9 cellular contexts compared by ENCODE assay signal in the genomic region with DNA sequence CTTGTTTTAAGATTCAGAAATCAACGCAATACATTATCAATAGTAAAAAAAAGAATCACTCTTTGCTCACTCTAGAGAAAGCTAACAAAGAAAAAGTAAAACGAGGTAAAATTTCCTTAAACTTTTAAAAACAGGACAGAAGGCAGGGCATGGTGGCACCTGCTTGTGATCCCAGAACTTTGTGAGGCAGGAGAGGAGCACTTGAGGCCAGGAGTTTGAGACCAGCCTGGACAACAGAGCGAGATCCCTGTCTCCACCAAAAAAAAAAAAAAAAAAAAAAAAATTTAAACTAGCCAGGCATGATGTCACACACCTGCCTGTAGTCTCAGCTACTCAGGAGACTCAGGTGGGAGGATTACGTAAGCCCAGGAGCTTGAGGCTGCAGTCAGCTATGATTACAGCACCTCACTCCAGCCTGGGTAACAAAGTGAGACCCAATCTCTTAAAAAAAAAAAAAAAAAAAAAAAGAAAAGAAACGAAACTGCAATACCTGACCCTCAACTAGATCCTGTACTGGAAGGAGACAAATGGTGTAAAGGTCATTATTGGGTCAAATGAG. TPM values are rescaled to one million over a fixed set of nuclear protein-coding genes. Genes with fewer than 3 reads are reported as not detected.
A peak's percentile ranks its signal among the peaks of the same experiment; 100 is the strongest.
DNase-seq lines count a peak whose midpoint lies in the region; ATAC-seq and TF ChIP-seq lines count a peak whose summit lies in the region.
"Had no signal": no experiment of that assay in that cellular context is flagged by ENCODE, and none has a peak within 500 bp of the region (broad histone marks: within the 10 kb centered on the region; RNA-seq: fewer than 3 reads in every experiment).

No MANE protein-coding gene starts in this region.

- ATAC-seq in Right ventricle myocardium inferior (no peak), HG02642 (IDR thresholded peaks at IDR 0.05; ENCODE audit: poor library complexity, unreplicated experiment) (no peak)

- intact Hi-C loops in left ventricle myocardium inferior (cut with micrococcal nuclease) (no loop called here), Right ventricle myocardium inferior (cut with DNase I) (no loop called here)

- H3K4me3 ChIP-seq in left ventricle myocardium inferior (peak overlapping the region; percentile 86), foreskin fibroblast (ENCODE audit: low read depth in 1 of 2, low read length in 2 of 2) (peak overlapping the region; percentile 57 to 82), thymus (ENCODE audit: low read length) (no peak overlapping the region)

- H3K27me3 ChIP-seq in left ventricle myocardium inferior (ENCODE audit: low read depth), result no peaks in the 10 kb centered on the region
- no peaks in the 10 kb centered on the region for H3K27me3 ChIP-seq in thymus (ENCODE audit: control insufficient read depth, insufficient read depth)

- H3K27ac ChIP-seq in left ventricle myocardium inferior (replicated peaks), result peak overlapping the region; percentile 98
- H3K27ac ChIP-seq in thymus (ENCODE audit: low read depth), result peak overlapping the region; percentile 31

- H3K4me1 ChIP-seq in left ventricle myocardium inferior, result peaks cover 73% of the 10 kb centered on the region
- H3K4me1 ChIP-seq in thymus (ENCODE audit: control insufficient read depth, insufficient read depth, low read length), result peaks cover 10% of the 10 kb centered on the region

- H3K9me3 ChIP-seq in left ventricle myocardium inferior (replicated peaks), result no peaks in the 10 kb centered on the region
- H3K9me3 ChIP-seq in thymus (ENCODE audit: control insufficient read depth), result no peaks in the 10 kb centered on the region

- no peak for DNase-seq in left ventricle myocardium inferior
- DNase-seq in Right ventricle myocardium inferior (ENCODE audit: missing footprints), result no peak
- peak; percentile 27 for DNase-seq in activated CD4-positive, alpha-beta T cell treated with anti-CD3 and anti-CD28 coated beads for 48 hours
- DNase-seq in foreskin fibroblast, result no peak
- DNase-seq in COR-L47 (lab: John Stamatoyannopoulos, UW), result no peak
- DNase-seq in NK-92 treated with Interleukin-12 subunit alpha and Interleukin-12 subunit beta, amount 100 ng/mL, for 24 hours (lab: John Stamatoyannopoulos, UW), result no peak
- DNase-seq: amygdala had no signal

- 77% methylated on average over 5 of the region's 5 CpGs for WGBS in thymus

- H3K36me3 ChIP-seq in left ventricle myocardium inferior (no peaks in the 10 kb centered on the region), thymus (ENCODE audit: control insufficient read depth, insufficient read depth) (no peaks in the 10 kb centered on the region)

- TF ChIP-seq CTCF in left ventricle myocardium inferior (IDR thresholded peaks at IDR 0.05; ENCODE audit: borderline replicate concordance) (no peak), foreskin fibroblast (IDR thresholded peaks at IDR 0.05; ENCODE audit: low read depth, low read length) (no peak)

RNA-seq across cellular contexts. Expression of gene CCNI, which starts 3.5 kb away (rescaled TPM):
- total RNA-seq in left ventricle myocardium inferior, result 344 TPM
- total RNA-seq in Right ventricle myocardium inferior, result 251 TPM
- polyA plus RNA-seq in thymus, result 223 TPM
